In genomic region chr2:62307469-62308389, GRCh38 we compare ENCODE assay signal across 11 cellular contexts.
DNase-seq lines count a peak whose midpoint lies in the region; ATAC-seq, FAIRE-seq and TF ChIP-seq lines count a peak whose summit lies in the region.
"Had no signal": no experiment of that assay in that cellular context is flagged by ENCODE, and none has a peak within 500 bp of the region (broad histone marks: within the 10 kb centered on the region; RNA-seq: fewer than 3 reads in every experiment).

No MANE protein-coding gene starts in this region.

- ATAC-seq in activated CD4-positive, alpha-beta T cell treated with anti-CD3 and anti-CD28 coated beads for 36 hours = no peak
- ATAC-seq in T-helper 17 cell = no peak
- ATAC-seq in stimulated activated naive CD8-positive, alpha-beta T cell treated with anti-CD3 and anti-CD28 coated beads, Interleukin-15, amount 100 ng/mL, for 72 hours = no peak
- ATAC-seq in HG02870 (IDR thresholded peaks at IDR 0.05; ENCODE audit: unreplicated experiment) = no peak

- H3K27ac ChIP-seq in kidney (ENCODE audit: low read depth in 2 of 2, low read length in 2 of 2) = peak overlapping the region; percentile 30 to 34
- H3K27ac ChIP-seq: tibial artery had no signal

- H3K4me1 ChIP-seq in kidney (ENCODE audit: control insufficient read depth in 1 of 2, insufficient read depth in 1 of 2, low read depth in 1 of 2, low read length in 2 of 2) = peaks cover 17 to 19% of the 10 kb centered on the region in 2 donors

- DNase-seq in activated CD4-positive, alpha-beta T cell treated with anti-CD3 and anti-CD28 coated beads for 36 hours = no peak
- no peak for DNase-seq in activated CD4-positive, alpha-beta T cell treated with anti-CD3 and anti-CD28 coated beads, Interleukin-2, amount 10 ng/mL, durations not matched to agents 7 days and 5 days
- DNase-seq in T-helper 17 cell = no peak
- peak; percentile 74 for DNase-seq in kidney
- no peak for DNase-seq in stimulated activated naive CD8-positive, alpha-beta T cell treated with anti-CD3 and anti-CD28 coated beads, Interleukin-15, amount 100 ng/mL, for 72 hours
- no peak for DNase-seq in NCI-H1048 (lab: John Stamatoyannopoulos, UW)
- DNase-seq in urothelium cell line (ENCODE audit: low spot score) = no peak
- DNase-seq: ACHN, aorta, tibial artery had no signal

- no peaks in the 10 kb centered on the region for H3K9me3 ChIP-seq in T-helper 17 cell (ENCODE audit: control insufficient read depth, low read length, poor library complexity, severe bottlenecking)
- H3K9me3 ChIP-seq in kidney (ENCODE audit: control insufficient read depth in 1 of 2, low read length in 2 of 2) = no peaks in the 10 kb centered on the region
- H3K9me3 ChIP-seq: tibial artery had no signal

- peak overlapping the region; percentile 79 for H3K27ac Mint-ChIP-seq in activated CD4-positive, alpha-beta T cell treated with anti-CD3 and anti-CD28 coated beads for 36 hours
- no peak overlapping the region for H3K27ac Mint-ChIP-seq in activated CD4-positive, alpha-beta T cell treated with anti-CD3 and anti-CD28 coated beads, Interleukin-2, amount 10 ng/mL, durations not matched to agents 7 days and 5 days
- H3K27ac Mint-ChIP-seq in T-helper 17 cell = peak overlapping the region; percentile 95
- H3K27ac Mint-ChIP-seq in stimulated activated naive CD8-positive, alpha-beta T cell treated with anti-CD3 and anti-CD28 coated beads, Interleukin-15, amount 100 ng/mL, for 72 hours = peak overlapping the region; percentile 60 to 90

- intact Hi-C loops in activated CD4-positive, alpha-beta T cell treated with anti-CD3 and anti-CD28 coated beads for 36 hours (cut with DNase I, micrococcal nuclease) = loop anchor here in 1 of 2 experiments (5.0 to 10.0 kb wide), 2 partner anchors 105 to 1727 kb away; no protein-coding TSS in a partner anchor
- intact Hi-C loops in kidney (cut with DNase I) = no loop called here

- H3K9ac ChIP-seq in kidney (ENCODE audit: low read length in 2 of 2) = no peak overlapping the region

- CTCF ChIA-PET in activated CD4-positive, alpha-beta T cell treated with anti-CD3 and anti-CD28 coated beads for 36 hours (lab: Charles Lee) = interaction anchor here (0.7 kb wide), 1 partner anchor 765 kb away, joined by 3 read pairs; no protein-coding TSS in a partner anchor
- CTCF ChIA-PET in activated CD4-positive, alpha-beta T cell treated with anti-CD3 and anti-CD28 coated beads, Interleukin-2, amount 10 ng/mL, durations not matched to agents 7 days and 5 days (lab: Charles Lee) = no interaction called here

- H3K36me3 ChIP-seq in kidney (ENCODE audit: control insufficient read depth in 1 of 2, insufficient read depth in 2 of 2, low read length in 2 of 2) = no peaks in the 10 kb centered on the region
- H3K36me3 ChIP-seq: tibial artery had no signal

- H3K9me3 Mint-ChIP-seq in activated CD4-positive, alpha-beta T cell treated with anti-CD3 and anti-CD28 coated beads for 36 hours (ENCODE audit: low read depth) = no peaks in the 10 kb centered on the region
- no peaks in the 10 kb centered on the region for H3K9me3 Mint-ChIP-seq in activated CD4-positive, alpha-beta T cell treated with anti-CD3 and anti-CD28 coated beads, Interleukin-2, amount 10 ng/mL, durations not matched to agents 7 days and 5 days
- H3K9me3 Mint-ChIP-seq in stimulated activated naive CD8-positive, alpha-beta T cell treated with anti-CD3 and anti-CD28 coated beads, Interleukin-15, amount 100 ng/mL, for 72 hours = no peaks in the 10 kb centered on the region

- FAIRE-seq in kidney (lab: Jason Lieb, UNC) (no peak), urothelium cell line (lab: Jason Lieb, UNC) (no peak)

- no peak for TF ChIP-seq CTCF in kidney (IDR thresholded peaks at IDR 0.05; ENCODE audit: borderline replicate concordance, extremely low read depth, insufficient read depth)

- H3K27me3 Mint-ChIP-seq in activated CD4-positive, alpha-beta T cell treated with anti-CD3 and anti-CD28 coated beads for 36 hours = no peaks in the 10 kb centered on the region
- H3K27me3 Mint-ChIP-seq in activated CD4-positive, alpha-beta T cell treated with anti-CD3 and anti-CD28 coated beads, Interleukin-2, amount 10 ng/mL, durations not matched to agents 7 days and 5 days = no peaks in the 10 kb centered on the region
- H3K27me3 Mint-ChIP-seq in T-helper 17 cell = peaks cover under 1% of the 10 kb centered on the region
- H3K27me3 Mint-ChIP-seq in stimulated activated naive CD8-positive, alpha-beta T cell treated with anti-CD3 and anti-CD28 coated beads, Interleukin-15, amount 100 ng/mL, for 72 hours = no peaks in the 10 kb centered on the region

- no peak overlapping the region for H3K4me3 ChIP-seq in kidney (ENCODE audit: low read length in 2 of 2)
- H3K4me3 ChIP-seq: tibial artery had no signal

- POLR2A ChIA-PET in activated CD4-positive, alpha-beta T cell treated with anti-CD3 and anti-CD28 coated beads for 36 hours (lab: Charles Lee) = no interaction called here
- POLR2A ChIA-PET in activated CD4-positive, alpha-beta T cell treated with anti-CD3 and anti-CD28 coated beads, Interleukin-2, amount 10 ng/mL, durations not matched to agents 7 days and 5 days (lab: Charles Lee) = no interaction called here

- no peak overlapping the region for H3K4me3 Mint-ChIP-seq in activated CD4-positive, alpha-beta T cell treated with anti-CD3 and anti-CD28 coated beads for 36 hours
- H3K4me3 Mint-ChIP-seq in activated CD4-positive, alpha-beta T cell treated with anti-CD3 and anti-CD28 coated beads, Interleukin-2, amount 10 ng/mL, durations not matched to agents 7 days and 5 days = no peak overlapping the region
- H3K4me3 Mint-ChIP-seq in T-helper 17 cell = no peak overlapping the region
- peak overlapping the region; percentile 79 to 87 for H3K4me3 Mint-ChIP-seq in stimulated activated naive CD8-positive, alpha-beta T cell treated with anti-CD3 and anti-CD28 coated beads, Interleukin-15, amount 100 ng/mL, for 72 hours

- H3K36me3 Mint-ChIP-seq in activated CD4-positive, alpha-beta T cell treated with anti-CD3 and anti-CD28 coated beads for 36 hours (ENCODE audit: low read depth) = no peaks in the 10 kb centered on the region
- H3K36me3 Mint-ChIP-seq in activated CD4-positive, alpha-beta T cell treated with anti-CD3 and anti-CD28 coated beads, Interleukin-2, amount 10 ng/mL, durations not matched to agents 7 days and 5 days (ENCODE audit: low read depth) = no peaks in the 10 kb centered on the region
- no peaks in the 10 kb centered on the region for H3K36me3 Mint-ChIP-seq in T-helper 17 cell (ENCODE audit: low read depth)

- H3K4me1 Mint-ChIP-seq in activated CD4-positive, alpha-beta T cell treated with anti-CD3 and anti-CD28 coated beads for 36 hours = peaks cover 68% of the 10 kb centered on the region
- H3K4me1 Mint-ChIP-seq in activated CD4-positive, alpha-beta T cell treated with anti-CD3 and anti-CD28 coated beads, Interleukin-2, amount 10 ng/mL, durations not matched to agents 7 days and 5 days = peaks cover 75% of the 10 kb centered on the region
- H3K4me1 Mint-ChIP-seq in T-helper 17 cell = peaks cover 63% of the 10 kb centered on the region
- H3K4me1 Mint-ChIP-seq in stimulated activated naive CD8-positive, alpha-beta T cell treated with anti-CD3 and anti-CD28 coated beads, Interleukin-15, amount 100 ng/mL, for 72 hours = peaks cover 99% of the 10 kb centered on the region

Comparison
In these comparisons a context has a peak if more than half of its experiments do, and no peak if none do; other contexts are left out.
1. H3K4me3 Mint-ChIP-seq: peak in stimulated activated naive CD8-positive, alpha-beta T cell treated with anti-CD3 and anti-CD28 coated beads, Interleukin-15, amount 100 ng/mL, for 72 hours (2 of 2); none in activated CD4-positive, alpha-beta T cell treated with anti-CD3 and anti-CD28 coated beads for 36 hours (single experiment), activated CD4-positive, alpha-beta T cell treated with anti-CD3 and anti-CD28 coated beads, Interleukin-2, amount 10 ng/mL, durations not matched to agents 7 days and 5 days (single experiment) and T-helper 17 cell (single experiment).